Comparison of ENCODE assay signal across 1 cellular context in genomic region chr13:74443623-74444022, GRCh38.
TF ChIP-seq lines count a peak whose summit lies in the region.

No MANE protein-coding gene starts in this region.

TF ChIP-seq in SK-N-SH, 30 proteins besides CTCF, POLR2A, EP300 and RAD21 (continued from another document):
- TF ChIP-seq, protein P1, sequence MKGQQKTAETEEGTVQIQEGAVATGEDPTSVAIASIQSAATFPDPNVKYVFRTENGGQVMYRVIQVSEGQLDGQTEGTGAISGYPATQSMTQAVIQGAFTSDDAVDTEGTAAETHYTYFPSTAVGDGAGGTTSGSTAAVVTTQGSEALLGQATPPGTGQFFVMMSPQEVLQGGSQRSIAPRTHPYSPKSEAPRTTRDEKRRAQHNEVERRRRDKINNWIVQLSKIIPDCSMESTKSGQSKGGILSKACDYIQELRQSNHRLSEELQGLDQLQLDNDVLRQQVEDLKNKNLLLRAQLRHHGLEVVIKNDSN (IDR thresholded peaks at IDR 0.05; ENCODE audit: borderline replicate concordance, low read depth): no peak
- TF ChIP-seq TEAD4 (IDR thresholded peaks at IDR 0.05; ENCODE audit: borderline replicate concordance, insufficient read depth) (no peak), GATA2 (CRISPR knock-in tag; IDR thresholded peaks at IDR 0.05) (no peak), REST (IDR thresholded peaks at IDR 0.05; ENCODE audit: low read depth, low read length) (no peak), FOXM1 (IDR thresholded peaks at IDR 0.05; ENCODE audit: low read depth) (no peak), YY1 (IDR thresholded peaks at IDR 0.05; ENCODE audit: low read depth) (no peak), RCOR1 (IDR thresholded peaks at IDR 0.05; ENCODE audit: low read length) (no peak)
